ENCODE assay signal across 1 cellular context in the genomic region with DNA sequence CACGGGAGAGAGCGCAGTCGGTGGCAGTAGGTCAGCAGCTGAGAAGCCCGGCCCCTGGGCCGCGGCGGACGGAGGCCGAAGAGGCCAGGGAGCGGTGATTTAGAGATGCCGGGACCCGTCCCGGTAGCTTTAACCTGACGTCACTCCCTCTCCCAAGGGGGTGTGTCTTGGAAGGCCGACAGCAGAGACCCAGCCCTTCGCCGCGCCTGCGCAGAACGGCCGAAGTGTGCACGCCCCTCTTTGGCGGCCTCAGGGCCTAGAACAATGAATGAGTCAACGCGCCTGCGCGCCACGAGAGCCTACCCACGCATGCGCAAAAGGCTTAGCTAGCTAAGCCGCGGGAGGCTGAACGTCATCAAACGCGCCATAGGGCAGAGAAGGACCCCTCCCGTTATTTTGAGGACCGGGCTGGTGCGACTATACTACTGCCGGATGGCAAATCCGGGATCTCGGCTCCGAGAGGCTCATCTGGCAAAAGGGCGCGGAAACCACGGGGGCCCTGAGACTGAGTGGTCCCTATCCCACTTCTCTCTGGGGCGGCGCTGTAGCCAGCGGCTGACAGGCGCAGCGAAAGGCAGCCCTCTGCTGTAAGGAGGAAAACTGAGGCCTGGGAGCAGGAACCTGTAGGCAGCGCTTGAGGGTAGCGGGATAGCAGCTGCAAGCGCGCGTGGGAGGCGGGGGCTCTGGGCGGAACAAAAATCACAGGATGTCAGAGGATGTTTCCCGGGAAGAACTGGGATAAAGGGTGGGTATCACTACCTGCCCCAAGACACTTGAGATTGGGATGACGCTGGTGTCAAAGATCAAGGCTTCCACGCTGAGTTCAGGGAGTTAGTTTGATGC.
TF ChIP-seq lines count a peak whose summit lies in the region.

A gene with protein sequence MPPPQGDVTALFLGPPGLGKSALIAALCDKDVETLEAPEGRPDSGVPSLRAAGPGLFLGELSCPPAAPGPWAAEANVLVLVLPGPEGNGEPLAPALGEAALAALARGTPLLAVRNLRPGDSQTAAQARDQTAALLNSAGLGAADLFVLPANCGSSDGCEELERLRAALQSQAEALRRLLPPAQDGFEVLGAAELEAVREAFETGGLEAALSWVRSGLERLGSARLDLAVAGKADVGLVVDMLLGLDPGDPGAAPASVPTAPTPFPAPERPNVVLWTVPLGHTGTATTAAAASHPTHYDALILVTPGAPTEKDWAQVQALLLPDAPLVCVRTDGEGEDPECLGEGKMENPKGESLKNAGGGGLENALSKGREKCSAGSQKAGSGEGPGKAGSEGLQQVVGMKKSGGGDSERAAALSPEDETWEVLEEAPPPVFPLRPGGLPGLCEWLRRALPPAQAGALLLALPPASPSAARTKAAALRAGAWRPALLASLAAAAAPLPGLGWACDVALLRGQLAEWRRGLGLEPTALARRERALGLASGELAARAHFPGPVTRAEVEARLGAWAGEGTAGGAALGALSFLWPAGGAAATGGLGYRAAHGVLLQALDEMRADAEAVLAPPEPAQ (minus strand): TSS at position 136 of the 843 bp plus-strand sequence. CDS start 796 bp downstream, outside the sequence.
A gene with protein sequence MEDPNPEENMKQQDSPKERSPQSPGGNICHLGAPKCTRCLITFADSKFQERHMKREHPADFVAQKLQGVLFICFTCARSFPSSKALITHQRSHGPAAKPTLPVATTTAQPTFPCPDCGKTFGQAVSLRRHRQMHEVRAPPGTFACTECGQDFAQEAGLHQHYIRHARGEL (plus strand): TSS at position 597 of the 843 bp plus-strand sequence. CDS start 514 bp downstream, outside the sequence.

TF ChIP-seq in WTC11, 78 proteins besides CTCF, POLR2A, EP300 and RAD21 (continued from another document):
- TF ChIP-seq, protein P1, sequence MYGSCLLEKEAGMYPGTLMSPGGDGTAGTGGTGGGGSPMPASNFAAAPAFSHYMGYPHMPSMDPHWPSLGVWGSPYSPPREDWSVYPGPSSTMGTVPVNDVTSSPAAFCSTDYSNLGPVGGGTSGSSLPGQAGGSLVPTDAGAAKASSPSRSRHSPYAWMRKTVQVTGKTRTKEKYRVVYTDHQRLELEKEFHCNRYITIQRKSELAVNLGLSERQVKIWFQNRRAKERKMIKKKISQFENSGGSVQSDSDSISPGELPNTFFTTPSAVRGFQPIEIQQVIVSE (CRISPR knock-in tag; IDR thresholded peaks at IDR 0.05; ENCODE audit: borderline replicate concordance), result no peak
- TF ChIP-seq ZNF396 (CRISPR knock-in tag; IDR thresholded peaks at IDR 0.05; ENCODE audit: borderline replicate concordance) (no peak), SMAD3 (CRISPR knock-in tag; IDR thresholded peaks at IDR 0.05; ENCODE audit: borderline replicate concordance) (no peak; the same call in 1 of the 2 replicates), NR2C2 (CRISPR knock-in tag; IDR thresholded peaks at IDR 0.05) (no peak), OVOL2 (CRISPR knock-in tag; IDR thresholded peaks at IDR 0.05; ENCODE audit: borderline replicate concordance) (no peak), ZNF671 (CRISPR knock-in tag; IDR thresholded peaks at IDR 0.05) (no peak), MYBL2 (CRISPR knock-in tag; IDR thresholded peaks at IDR 0.05) (no peak), ZNF317 (CRISPR knock-in tag; IDR thresholded peaks at IDR 0.05; ENCODE audit: borderline replicate concordance, low read depth) (no peak), TEAD4 (CRISPR knock-in tag; IDR thresholded peaks at IDR 0.05) (no peak), KAT7 (CRISPR knock-in tag; IDR thresholded peaks at IDR 0.05; ENCODE audit: borderline replicate concordance) (no peak), RELA (CRISPR knock-in tag; IDR thresholded peaks at IDR 0.05; ENCODE audit: borderline replicate concordance) (no peak), ELF4 (CRISPR knock-in tag; IDR thresholded peaks at IDR 0.05; ENCODE audit: low read depth) (no peak), SP1 (CRISPR knock-in tag; conservative IDR thresholded peaks at IDR 0.05) (peak; percentile 81), ZNF138 (CRISPR knock-in tag; conservative IDR thresholded peaks at IDR 0.05) (no peak)
- TF ChIP-seq, protein P2, sequence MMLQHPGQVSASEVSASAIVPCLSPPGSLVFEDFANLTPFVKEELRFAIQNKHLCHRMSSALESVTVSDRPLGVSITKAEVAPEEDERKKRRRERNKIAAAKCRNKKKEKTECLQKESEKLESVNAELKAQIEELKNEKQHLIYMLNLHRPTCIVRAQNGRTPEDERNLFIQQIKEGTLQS (CRISPR knock-in tag; conservative IDR thresholded peaks at IDR 0.05), result no peak
- TF ChIP-seq, protein P3, sequence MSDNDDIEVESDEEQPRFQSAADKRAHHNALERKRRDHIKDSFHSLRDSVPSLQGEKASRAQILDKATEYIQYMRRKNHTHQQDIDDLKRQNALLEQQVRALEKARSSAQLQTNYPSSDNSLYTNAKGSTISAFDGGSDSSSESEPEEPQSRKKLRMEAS (CRISPR knock-in tag; IDR thresholded peaks at IDR 0.05), result no peak; the same call in 1 of the 2 replicates
- TF ChIP-seq, protein P4, sequence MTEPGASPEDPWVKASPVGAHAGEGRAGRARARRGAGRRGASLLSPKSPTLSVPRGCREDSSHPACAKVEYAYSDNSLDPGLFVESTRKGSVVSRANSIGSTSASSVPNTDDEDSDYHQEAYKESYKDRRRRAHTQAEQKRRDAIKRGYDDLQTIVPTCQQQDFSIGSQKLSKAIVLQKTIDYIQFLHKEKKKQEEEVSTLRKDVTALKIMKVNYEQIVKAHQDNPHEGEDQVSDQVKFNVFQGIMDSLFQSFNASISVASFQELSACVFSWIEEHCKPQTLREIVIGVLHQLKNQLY (CRISPR knock-in tag; IDR thresholded peaks at IDR 0.05), result no peak
- TF ChIP-seq, protein P5, sequence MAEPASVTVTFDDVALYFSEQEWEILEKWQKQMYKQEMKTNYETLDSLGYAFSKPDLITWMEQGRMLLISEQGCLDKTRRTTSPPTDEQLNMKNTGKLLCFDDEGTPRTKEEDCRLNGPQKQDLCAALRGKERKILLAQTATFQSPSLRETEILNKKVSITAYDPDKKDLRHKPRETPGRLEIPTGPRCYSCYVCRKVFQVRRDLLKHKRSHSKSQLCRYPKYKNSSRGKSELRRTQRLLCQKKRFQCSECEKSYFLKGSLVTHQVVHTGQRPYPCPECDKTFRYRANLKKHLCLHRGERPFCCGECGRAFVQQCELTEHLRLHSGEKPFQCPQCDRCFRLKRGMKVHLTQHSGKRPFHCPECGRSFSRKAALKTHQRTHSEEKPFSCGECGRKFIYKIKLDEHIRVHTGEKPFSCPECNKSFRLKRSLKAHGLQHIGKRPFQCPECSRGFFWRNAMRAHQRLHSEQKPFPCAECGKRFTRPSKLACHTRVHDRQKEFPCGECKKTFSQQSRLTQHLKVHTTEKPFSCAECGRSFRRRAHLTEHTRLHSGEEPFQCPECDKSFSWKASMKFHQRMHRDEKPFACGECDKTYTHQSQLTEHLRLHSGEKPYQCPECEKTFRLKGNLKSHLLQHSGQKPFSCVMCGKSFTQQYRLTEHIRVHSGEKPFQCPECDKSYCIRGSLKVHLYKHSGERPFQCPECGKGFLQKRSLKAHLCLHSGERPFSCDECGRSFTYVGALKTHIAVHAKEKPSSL (CRISPR knock-in tag; conservative IDR thresholded peaks at IDR 0.05), result no peak
- TF ChIP-seq, protein P6, sequence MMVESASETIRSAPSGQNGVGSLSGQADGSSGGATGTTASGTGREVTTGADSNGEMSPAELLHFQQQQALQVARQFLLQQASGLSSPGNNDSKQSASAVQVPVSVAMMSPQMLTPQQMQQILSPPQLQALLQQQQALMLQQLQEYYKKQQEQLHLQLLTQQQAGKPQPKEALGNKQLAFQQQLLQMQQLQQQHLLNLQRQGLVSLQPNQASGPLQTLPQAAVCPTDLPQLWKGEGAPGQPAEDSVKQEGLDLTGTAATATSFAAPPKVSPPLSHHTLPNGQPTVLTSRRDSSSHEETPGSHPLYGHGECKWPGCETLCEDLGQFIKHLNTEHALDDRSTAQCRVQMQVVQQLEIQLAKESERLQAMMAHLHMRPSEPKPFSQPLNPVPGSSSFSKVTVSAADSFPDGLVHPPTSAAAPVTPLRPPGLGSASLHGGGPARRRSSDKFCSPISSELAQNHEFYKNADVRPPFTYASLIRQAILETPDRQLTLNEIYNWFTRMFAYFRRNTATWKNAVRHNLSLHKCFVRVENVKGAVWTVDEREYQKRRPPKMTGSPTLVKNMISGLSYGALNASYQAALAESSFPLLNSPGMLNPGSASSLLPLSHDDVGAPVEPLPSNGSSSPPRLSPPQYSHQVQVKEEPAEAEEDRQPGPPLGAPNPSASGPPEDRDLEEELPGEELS (CRISPR knock-in tag; IDR thresholded peaks at IDR 0.05), result no peak
TF ChIP-seq in WTC11: peak in this region for 11.
